In the genomic region with DNA sequence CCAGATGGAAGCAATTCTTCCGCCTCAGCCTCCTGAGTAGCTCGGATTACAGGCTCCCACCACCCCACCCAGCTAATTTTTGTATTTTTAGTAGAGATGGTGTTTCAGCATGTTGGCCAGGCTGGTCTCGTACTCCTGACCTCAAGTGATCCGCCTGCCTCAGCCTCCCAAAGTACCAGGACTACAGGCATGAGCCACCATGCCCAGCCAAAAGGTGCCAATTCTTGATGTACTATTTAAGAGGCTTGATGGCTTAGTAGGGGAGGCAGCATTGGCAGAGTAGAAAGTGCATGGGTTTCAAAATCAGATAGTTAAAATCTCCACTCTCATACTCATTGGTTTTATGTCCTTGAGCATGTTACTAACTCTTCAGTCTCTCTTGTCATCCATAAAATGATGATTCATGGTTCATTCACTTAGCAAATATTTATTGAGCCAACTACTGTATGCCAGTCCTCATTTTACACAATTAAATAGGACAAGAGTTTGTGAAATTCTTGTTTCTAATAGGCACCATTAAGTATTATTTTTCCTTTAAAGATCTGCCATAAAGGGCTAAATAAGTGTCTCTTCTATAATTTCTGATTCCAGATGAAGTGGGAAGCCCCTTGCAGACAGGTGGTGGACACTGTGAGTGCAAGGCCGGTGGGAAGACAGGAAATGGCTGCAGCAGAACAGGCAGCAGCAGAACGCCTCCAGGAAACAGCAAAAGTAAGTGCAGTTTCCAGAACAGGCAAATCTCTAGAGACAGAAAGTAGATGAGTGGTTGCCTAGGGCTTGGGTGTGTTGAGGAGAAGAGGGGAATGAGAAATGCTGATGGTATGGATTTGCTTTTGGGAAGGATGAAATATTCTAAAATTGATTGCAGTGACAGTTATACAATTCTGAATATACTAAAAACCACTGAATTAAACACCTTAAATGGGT, we compare ENCODE assay signal across 18 cellular contexts. TPM values are rescaled to one million over a fixed set of nuclear protein-coding genes. Genes with fewer than 3 reads are reported as not detected.
DNase-seq lines count a peak whose midpoint lies in the region; ATAC-seq and TF ChIP-seq lines count a peak whose summit lies in the region.
"Had no signal": no experiment of that assay in that cellular context is flagged by ENCODE, and none has a peak within 500 bp of the region (broad histone marks: within the 10 kb centered on the region; RNA-seq: fewer than 3 reads in every experiment).

No MANE protein-coding gene starts in this region.

- intact Hi-C loops in activated CD8-positive, alpha-beta T cell treated with anti-CD3 and anti-CD28 coated beads for 36 hours (cut with micrococcal nuclease) = loop anchor here (10.0 kb wide), 1 partner anchor 145 kb away; the partner anchor contains the start of gene AOC2
- intact Hi-C loops in ascending aorta (cut with DNase I) = loop anchor here (10.0 kb wide), 1 partner anchor 145 kb away; the partner anchor contains the start of gene AOC2

- peak overlapping the region; percentile 99 for H3K27ac ChIP-seq in RWPE2 (ENCODE audit: poor library complexity, severe bottlenecking)
- no peak overlapping the region for H3K27ac ChIP-seq in ascending aorta
- H3K27ac ChIP-seq: sigmoid colon, thyroid gland had no signal

- H3K27ac Mint-ChIP-seq in activated CD8-positive, alpha-beta T cell treated with anti-CD3 and anti-CD28 coated beads for 36 hours = peak overlapping the region; percentile 47
- H3K27ac Mint-ChIP-seq in activated CD8-positive, alpha-beta T cell treated with anti-CD3 and anti-CD28 coated beads, Interleukin-2, amount 10 ng/mL, durations not matched to agents 7 days and 5 days = no peak overlapping the region
- H3K27ac Mint-ChIP-seq in stimulated activated memory B cell treated with anti-CD40 and anti-IgM and Interleukin-4, amounts not matched to agents 10 μg/mL and 1 μg/mL and 100 μg/mL, for 72 hours = peak overlapping the region; percentile 53
- H3K27ac Mint-ChIP-seq: activated naive CD8-positive, alpha-beta T cell treated with anti-CD3 and anti-CD28 coated beads, Interleukin-2, amount 10 ng/mL, durations not matched to agents 7 days and 5 days; nephron had no signal

- H3K36me3 ChIP-seq in RWPE2 (ENCODE audit: low read depth) = peaks cover 68% of the 10 kb centered on the region
- peaks cover 61 to 68% of the 10 kb centered on the region in 2 donors for H3K36me3 ChIP-seq in ascending aorta

- DNase-seq in activated CD8-positive, alpha-beta T cell treated with anti-CD3 and anti-CD28 coated beads for 36 hours = no peak
- DNase-seq in activated CD8-positive, alpha-beta T cell treated with anti-CD3 and anti-CD28 coated beads, Interleukin-2, amount 10 ng/mL, durations not matched to agents 7 days and 5 days = no peak
- DNase-seq in RWPE2 (ENCODE audit: low spot score) = no peak
- peak; percentile 50 for DNase-seq in fibroblast of gingiva (ENCODE audit: low read depth)
- no peak for DNase-seq in NCI-H2107 treated with DMSO at 0.1 percent for 48 hours (lab: John Stamatoyannopoulos, UW; ENCODE audit: unreplicated experiment)
- DNase-seq in ascending aorta (ENCODE audit: low spot score in 2 of 2) = no peak
- DNase-seq: activated naive CD8-positive, alpha-beta T cell treated with anti-CD3 and anti-CD28 coated beads, Interleukin-2, amount 10 ng/mL, durations not matched to agents 7 days and 5 days; dermis blood vessel endothelial cell; DMS79; left colon; NCI-H1105; NCI-H510A; SHP77; sigmoid colon; thyroid gland had no signal

- peaks cover 31% of the 10 kb centered on the region for H3K4me1 ChIP-seq in RWPE2 (ENCODE audit: insufficient read depth, poor library complexity, severe bottlenecking)
- H3K4me1 ChIP-seq in ascending aorta = no peaks in the 10 kb centered on the region
- H3K4me1 ChIP-seq: sigmoid colon, thyroid gland had no signal

- no peaks in the 10 kb centered on the region for H3K9me3 Mint-ChIP-seq in activated CD8-positive, alpha-beta T cell treated with anti-CD3 and anti-CD28 coated beads for 36 hours
- H3K9me3 Mint-ChIP-seq in activated CD8-positive, alpha-beta T cell treated with anti-CD3 and anti-CD28 coated beads, Interleukin-2, amount 10 ng/mL, durations not matched to agents 7 days and 5 days (ENCODE audit: insufficient read depth) = no peaks in the 10 kb centered on the region
- no peaks in the 10 kb centered on the region for H3K9me3 Mint-ChIP-seq in stimulated activated memory B cell treated with anti-CD40 and anti-IgM and Interleukin-4, amounts not matched to agents 10 μg/mL and 1 μg/mL and 100 μg/mL, for 72 hours
- H3K9me3 Mint-ChIP-seq: activated naive CD8-positive, alpha-beta T cell treated with anti-CD3 and anti-CD28 coated beads, Interleukin-2, amount 10 ng/mL, durations not matched to agents 7 days and 5 days; nephron had no signal

- CTCF ChIA-PET in activated CD8-positive, alpha-beta T cell treated with anti-CD3 and anti-CD28 coated beads for 36 hours (lab: Charles Lee) = no interaction called here
- CTCF ChIA-PET in activated CD8-positive, alpha-beta T cell treated with anti-CD3 and anti-CD28 coated beads, Interleukin-2, amount 10 ng/mL, durations not matched to agents 7 days and 5 days (lab: Charles Lee) = no interaction called here

- H3K27me3 ChIP-seq in RWPE2 (ENCODE audit: insufficient read depth, poor library complexity, severe bottlenecking) (no peaks in the 10 kb centered on the region), ascending aorta (no peaks in the 10 kb centered on the region)
- H3K27me3 ChIP-seq: sigmoid colon, thyroid gland had no signal

- H3K4me3 ChIP-seq in RWPE2 (ENCODE audit: severe bottlenecking) = no peak overlapping the region
- H3K4me3 ChIP-seq in ascending aorta = no peak overlapping the region
- H3K4me3 ChIP-seq: sigmoid colon, thyroid gland had no signal

- POLR2A ChIA-PET in activated CD8-positive, alpha-beta T cell treated with anti-CD3 and anti-CD28 coated beads for 36 hours (lab: Charles Lee) = no interaction called here
- POLR2A ChIA-PET in activated CD8-positive, alpha-beta T cell treated with anti-CD3 and anti-CD28 coated beads, Interleukin-2, amount 10 ng/mL, durations not matched to agents 7 days and 5 days (lab: Charles Lee) = interaction anchor here (0.7 kb wide), 1 partner anchor 8 kb away, joined by 3 read pairs; no protein-coding TSS in a partner anchor

- ATAC-seq in activated CD8-positive, alpha-beta T cell treated with anti-CD3 and anti-CD28 coated beads for 36 hours = no peak
- ATAC-seq in activated CD8-positive, alpha-beta T cell treated with anti-CD3 and anti-CD28 coated beads, Interleukin-2, amount 10 ng/mL, durations not matched to agents 7 days and 5 days = no peak
- ATAC-seq in RWPE2 (ENCODE audit: low read depth) (peak; percentile 83), HG03460 (IDR thresholded peaks at IDR 0.05; ENCODE audit: unreplicated experiment) (no peak)
- no peak for ATAC-seq in stimulated activated memory B cell treated with anti-CD40 and anti-IgM and Interleukin-4, amounts not matched to agents 10 μg/mL and 1 μg/mL and 100 μg/mL, for 72 hours
- ATAC-seq: left colon had no signal

- H3K36me3 Mint-ChIP-seq in activated CD8-positive, alpha-beta T cell treated with anti-CD3 and anti-CD28 coated beads for 36 hours (ENCODE audit: low read depth) = peaks cover 52% of the 10 kb centered on the region
- peaks cover 71% of the 10 kb centered on the region for H3K36me3 Mint-ChIP-seq in activated CD8-positive, alpha-beta T cell treated with anti-CD3 and anti-CD28 coated beads, Interleukin-2, amount 10 ng/mL, durations not matched to agents 7 days and 5 days (ENCODE audit: low read depth)
- peaks cover 54% of the 10 kb centered on the region for H3K36me3 Mint-ChIP-seq in stimulated activated memory B cell treated with anti-CD40 and anti-IgM and Interleukin-4, amounts not matched to agents 10 μg/mL and 1 μg/mL and 100 μg/mL, for 72 hours

- no peak for TF ChIP-seq CTCF in activated CD8-positive, alpha-beta T cell treated with anti-CD3 and anti-CD28 coated beads for 36 hours (IDR thresholded peaks at IDR 0.05)
- TF ChIP-seq CTCF in RWPE2 (IDR thresholded peaks at IDR 0.05; ENCODE audit: poor library complexity, severe bottlenecking) (no peak), ascending aorta (IDR thresholded peaks at IDR 0.05) (no peak)

- H3K4me3 Mint-ChIP-seq in activated CD8-positive, alpha-beta T cell treated with anti-CD3 and anti-CD28 coated beads for 36 hours = no peak overlapping the region
- no peak overlapping the region for H3K4me3 Mint-ChIP-seq in activated CD8-positive, alpha-beta T cell treated with anti-CD3 and anti-CD28 coated beads, Interleukin-2, amount 10 ng/mL, durations not matched to agents 7 days and 5 days
- H3K4me3 Mint-ChIP-seq in stimulated activated memory B cell treated with anti-CD40 and anti-IgM and Interleukin-4, amounts not matched to agents 10 μg/mL and 1 μg/mL and 100 μg/mL, for 72 hours = no peak overlapping the region
- H3K4me3 Mint-ChIP-seq: activated naive CD8-positive, alpha-beta T cell treated with anti-CD3 and anti-CD28 coated beads, Interleukin-2, amount 10 ng/mL, durations not matched to agents 7 days and 5 days; nephron had no signal

- H3K9me3 ChIP-seq in RWPE2 (ENCODE audit: severe bottlenecking) (no peaks in the 10 kb centered on the region), ascending aorta (no peaks in the 10 kb centered on the region)
- H3K9me3 ChIP-seq: sigmoid colon, thyroid gland had no signal

- H3K4me1 Mint-ChIP-seq in activated CD8-positive, alpha-beta T cell treated with anti-CD3 and anti-CD28 coated beads for 36 hours (ENCODE audit: low read depth) = peaks cover 3% of the 10 kb centered on the region
- peaks cover 8% of the 10 kb centered on the region for H3K4me1 Mint-ChIP-seq in activated CD8-positive, alpha-beta T cell treated with anti-CD3 and anti-CD28 coated beads, Interleukin-2, amount 10 ng/mL, durations not matched to agents 7 days and 5 days (ENCODE audit: low read depth)
- H3K4me1 Mint-ChIP-seq in stimulated activated memory B cell treated with anti-CD40 and anti-IgM and Interleukin-4, amounts not matched to agents 10 μg/mL and 1 μg/mL and 100 μg/mL, for 72 hours = peaks cover 25% of the 10 kb centered on the region
- H3K4me1 Mint-ChIP-seq: nephron had no signal

- H3K27me3 Mint-ChIP-seq in activated CD8-positive, alpha-beta T cell treated with anti-CD3 and anti-CD28 coated beads for 36 hours = no peaks in the 10 kb centered on the region
- H3K27me3 Mint-ChIP-seq in activated CD8-positive, alpha-beta T cell treated with anti-CD3 and anti-CD28 coated beads, Interleukin-2, amount 10 ng/mL, durations not matched to agents 7 days and 5 days (ENCODE audit: low read depth) = no peaks in the 10 kb centered on the region
- no peaks in the 10 kb centered on the region for H3K27me3 Mint-ChIP-seq in stimulated activated memory B cell treated with anti-CD40 and anti-IgM and Interleukin-4, amounts not matched to agents 10 μg/mL and 1 μg/mL and 100 μg/mL, for 72 hours
- H3K27me3 Mint-ChIP-seq: activated naive CD8-positive, alpha-beta T cell treated with anti-CD3 and anti-CD28 coated beads, Interleukin-2, amount 10 ng/mL, durations not matched to agents 7 days and 5 days had no signal

RNA-seq across cellular contexts. Expression of gene RPL27, which starts 8.2 kb away (rescaled TPM):
- total RNA-seq in activated CD8-positive, alpha-beta T cell treated with anti-CD3 and anti-CD28 coated beads for 36 hours = 1,000 to 10,000 TPM; 1,640 to 1,647 TPM
- 100 to 1,000 TPM; 949 to 980 TPM for total RNA-seq in activated CD8-positive, alpha-beta T cell treated with anti-CD3 and anti-CD28 coated beads, Interleukin-2, amount 10 ng/mL, durations not matched to agents 7 days and 5 days
- total RNA-seq in ascending aorta = 417 TPM

RNA-seq across cellular contexts. Expression of gene RUNDC1, which starts 9.6 kb away (rescaled TPM):
- 10 to 100 TPM; 16.1 to 17.0 TPM for total RNA-seq in activated CD8-positive, alpha-beta T cell treated with anti-CD3 and anti-CD28 coated beads for 36 hours
- 10 to 100 TPM; 16.2 to 16.8 TPM for total RNA-seq in activated CD8-positive, alpha-beta T cell treated with anti-CD3 and anti-CD28 coated beads, Interleukin-2, amount 10 ng/mL, durations not matched to agents 7 days and 5 days
- 10.2 TPM for total RNA-seq in ascending aorta

RNA-seq across cellular contexts. Expression of gene PTGES3L, which starts 10.1 kb away (rescaled TPM):
- total RNA-seq in activated CD8-positive, alpha-beta T cell treated with anti-CD3 and anti-CD28 coated beads for 36 hours = 1 to 10 TPM; 2.2 to 2.8 TPM
- total RNA-seq in activated CD8-positive, alpha-beta T cell treated with anti-CD3 and anti-CD28 coated beads, Interleukin-2, amount 10 ng/mL, durations not matched to agents 7 days and 5 days = under 1 TPM; 0.37 to 0.86 TPM
- not detected for total RNA-seq in ascending aorta
- total RNA-seq: dermis blood vessel endothelial cell had no signal

RNA-seq across cellular contexts. Expression of gene IFI35, which starts 16.6 kb away (rescaled TPM):
- total RNA-seq in activated CD8-positive, alpha-beta T cell treated with anti-CD3 and anti-CD28 coated beads for 36 hours = 10 to 100 TPM; 33.4 to 35.8 TPM
- total RNA-seq in activated CD8-positive, alpha-beta T cell treated with anti-CD3 and anti-CD28 coated beads, Interleukin-2, amount 10 ng/mL, durations not matched to agents 7 days and 5 days = 100 to 1,000 TPM; 107 to 110 TPM
- 45.2 TPM for total RNA-seq in ascending aorta

RNA-seq across cellular contexts. Expression of gene AARSD1, which starts 25.7 kb away (rescaled TPM):
- total RNA-seq in activated CD8-positive, alpha-beta T cell treated with anti-CD3 and anti-CD28 coated beads for 36 hours = 10 to 100 TPM; 54.3 to 57.5 TPM
- 10 to 100 TPM; 37.6 to 38.3 TPM for total RNA-seq in activated CD8-positive, alpha-beta T cell treated with anti-CD3 and anti-CD28 coated beads, Interleukin-2, amount 10 ng/mL, durations not matched to agents 7 days and 5 days
- total RNA-seq in ascending aorta = 3.8 TPM
